8 cellular contexts compared by ENCODE assay signal in the genomic region with DNA sequence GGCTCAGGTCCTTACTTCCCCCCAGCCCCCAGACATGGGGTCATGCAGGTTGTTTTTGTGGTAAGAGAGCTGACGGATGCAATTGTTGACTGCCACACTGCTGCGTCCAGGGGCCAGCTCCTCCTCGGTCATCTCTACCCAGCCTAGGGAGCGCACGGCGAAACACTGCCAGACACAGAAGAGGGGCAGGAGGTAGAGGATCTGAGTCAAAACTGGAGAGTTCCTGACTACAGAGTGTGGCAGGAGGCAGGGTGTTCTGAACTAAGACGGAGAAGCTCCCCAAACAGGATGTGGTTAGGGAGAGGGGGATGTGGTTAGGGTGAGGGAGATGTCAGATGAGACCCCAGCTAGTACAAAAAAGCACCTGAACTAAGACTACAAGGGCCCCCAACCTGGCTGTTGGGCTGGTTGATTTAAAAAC. TPM values are rescaled to one million over a fixed set of nuclear protein-coding genes. Genes with fewer than 3 reads are reported as not detected.
DNase-seq lines count a peak whose midpoint lies in the region; TF ChIP-seq lines count a peak whose summit lies in the region.

No MANE protein-coding gene starts in this region.

- no peak for TF ChIP-seq EP300 in SK-N-SH (IDR thresholded peaks at IDR 0.05; ENCODE audit: borderline replicate concordance in 1 of 2, low read depth in 1 of 2, low read length in 1 of 2)

- H3K27ac Mint-ChIP-seq in endodermal cell, result no peak overlapping the region

- H3K79me2 ChIP-seq in SK-N-SH (ENCODE audit: insufficient read depth), result no peaks in the 10 kb centered on the region

- no peaks in the 10 kb centered on the region for H3K9me3 Mint-ChIP-seq in endodermal cell

- H3K9ac ChIP-seq in SK-N-SH, result no peak overlapping the region
- H3K9ac ChIP-seq in endodermal cell (ENCODE audit: extremely low read depth, low read length, poor library complexity, severe bottlenecking), result no peak overlapping the region

- H3K27me3 ChIP-seq in H7 (ENCODE audit: control insufficient read depth, insufficient read depth, low read length) (no peaks in the 10 kb centered on the region), SK-N-SH (ENCODE audit: insufficient read depth) (no peaks in the 10 kb centered on the region), endodermal cell (ENCODE audit: control insufficient read depth, insufficient read depth, low read length, poor library complexity, severe bottlenecking) (no peaks in the 10 kb centered on the region)

- no peak for TF ChIP-seq RAD21 in SK-N-SH (IDR thresholded peaks at IDR 0.05; ENCODE audit: low read length)

- no peak for TF ChIP-seq CTCF in GM12864 (IDR thresholded peaks at IDR 0.05; ENCODE audit: low read depth, low read length, missing control alignments)
- TF ChIP-seq CTCF in SK-N-SH (IDR thresholded peaks at IDR 0.05), result no peak
- TF ChIP-seq CTCF in endodermal cell (conservative IDR thresholded peaks at IDR 0.05), result no peak

- WGBS in SK-N-SH (ENCODE audit: low lambda C conversion rate), result 92% methylated on average over 7 of the region's 7 CpGs
- WGBS in endodermal cell (ENCODE audit: insufficient coverage in 1 of 2, insufficient read length in 1 of 2), 2 experiments, result 93 to 100% methylated on average over 5 to 7 of the region's 7 CpGs

- H3K9me3 ChIP-seq in SK-N-SH (no peaks in the 10 kb centered on the region), endodermal cell (ENCODE audit: control insufficient read depth, low read length) (no peaks in the 10 kb centered on the region)

- H3K9me2 ChIP-seq in SK-N-SH, result no peaks in the 10 kb centered on the region

- peaks cover 7 to 13% of the 10 kb centered on the region in 2 experiments; a peak in 2 of 4 replicates for H3K4me1 ChIP-seq in SK-N-SH (ENCODE audit: control insufficient read depth in 1 of 2, insufficient read depth in 2 of 2, low read depth in 1 of 2, low read length in 1 of 2)
- H3K4me1 ChIP-seq in endodermal cell (ENCODE audit: control insufficient read depth, insufficient read depth, low read length), result no peaks in the 10 kb centered on the region

- POLR2A ChIA-PET in SK-N-SH (lab: Yijun Ruan, JAX), result interaction anchor here (0.8 kb wide), 1 partner anchor 17 kb away, joined by 6 read pairs; a partner anchor contains a TSS

- H3K27me3 Mint-ChIP-seq in endodermal cell (ENCODE audit: insufficient read depth), result no peaks in the 10 kb centered on the region

- H3K4me3 ChIP-seq in GM12864 (ENCODE audit: low read depth, low read length), result no peak overlapping the region
- H3K4me3 ChIP-seq in H7 (ENCODE audit: insufficient read depth, low read depth, low read length), result no peak overlapping the region
- H3K4me3 ChIP-seq in SK-N-SH (ENCODE audit: low read depth in 2 of 2, low read length in 1 of 2), result no peak overlapping the region
- no peak overlapping the region for H3K4me3 ChIP-seq in endodermal cell (ENCODE audit: low read length)

- peaks cover 2% of the 10 kb centered on the region for H3F3A ChIP-seq in SK-N-SH (replicated peaks; ENCODE audit: insufficient read depth)

- H3K27ac ChIP-seq in SK-N-SH (ENCODE audit: low read depth in 2 of 2, low read length in 1 of 2) (no peak overlapping the region), endodermal cell (ENCODE audit: low read depth, low read length) (no peak overlapping the region)

- H3K36me3 Mint-ChIP-seq in endodermal cell (ENCODE audit: low read depth), result peaks cover 15% of the 10 kb centered on the region

- DNase-seq in GM12864 (ENCODE audit: low read depth) (peak; percentile 69), H7 (peak; percentile 8), MV-4-11 (lab: John Stamatoyannopoulos, UW) (peak; percentile 83), cerebellum (ENCODE audit: low spot score) (no peak), SK-N-SH (no peak), endodermal cell (no peak)
- peak; percentile 41 to 47 for DNase-seq in activated T-helper 1 cell treated with anti-CD3 and anti-CD28 coated beads, Interleukin-2, amount 50 U/mL, for 16 hours (ENCODE audit: low read depth in 1 of 2, low spot score in 1 of 2)
- peak; percentile 33 to 52 (median 51) for DNase-seq in stimulated activated CD4-positive, alpha-beta T cell treated with anti-CD3 and anti-CD28 coated beads, TNF-alpha, amount 100 ng/mL, for 24 hours (ENCODE audit: low read depth in 3 of 3)

- no peaks in the 10 kb centered on the region for H3K4me1 Mint-ChIP-seq in endodermal cell

- H4K20me1 ChIP-seq in SK-N-SH (ENCODE audit: insufficient read depth), result no peaks in the 10 kb centered on the region

- no peak overlapping the region for H2AFZ ChIP-seq in SK-N-SH (ENCODE audit: low read depth)

- H3K4me2 ChIP-seq in SK-N-SH, result no peak overlapping the region

- CTCF ChIA-PET in SK-N-SH (lab: Yijun Ruan, JAX), result interaction anchor here (1.5 to 3.1 kb wide), 3 partner anchors 23 to 41 kb away, joined by 3 to 12 read pairs (median 6); no protein-coding TSS in a partner anchor

- H3K36me3 ChIP-seq in H7 (replicated peaks; ENCODE audit: control insufficient read depth, insufficient read depth, low read length), result peaks cover 1% of the 10 kb centered on the region; the same call in 1 of the 2 replicates
- H3K36me3 ChIP-seq in SK-N-SH (replicated peaks in 1 of 2; ENCODE audit: control insufficient read depth in 1 of 2, insufficient read depth in 2 of 2, low read length in 1 of 2), result peaks cover 0 to 13% of the 10 kb centered on the region in 2 experiments
- H3K36me3 ChIP-seq in endodermal cell (ENCODE audit: control insufficient read depth, insufficient read depth, low read length), result peaks cover 9% of the 10 kb centered on the region

- no peak overlapping the region for H3K4me3 Mint-ChIP-seq in endodermal cell

TF ChIP-seq in SK-N-SH, 30 proteins besides CTCF, POLR2A, EP300 and RAD21 (continues in another document):
- no peak for TF ChIP-seq EZH2phosphoT487 (IDR thresholded peaks at IDR 0.05; ENCODE audit: borderline replicate concordance, low read depth)
- TF ChIP-seq, protein P1, sequence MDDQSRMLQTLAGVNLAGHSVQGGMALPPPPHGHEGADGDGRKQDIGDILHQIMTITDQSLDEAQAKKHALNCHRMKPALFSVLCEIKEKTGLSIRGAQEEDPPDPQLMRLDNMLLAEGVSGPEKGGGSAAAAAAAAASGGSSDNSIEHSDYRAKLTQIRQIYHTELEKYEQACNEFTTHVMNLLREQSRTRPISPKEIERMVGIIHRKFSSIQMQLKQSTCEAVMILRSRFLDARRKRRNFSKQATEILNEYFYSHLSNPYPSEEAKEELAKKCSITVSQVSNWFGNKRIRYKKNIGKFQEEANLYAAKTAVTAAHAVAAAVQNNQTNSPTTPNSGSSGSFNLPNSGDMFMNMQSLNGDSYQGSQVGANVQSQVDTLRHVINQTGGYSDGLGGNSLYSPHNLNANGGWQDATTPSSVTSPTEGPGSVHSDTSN (IDR thresholded peaks at IDR 0.05), result no peak
- TF ChIP-seq JUND (IDR thresholded peaks at IDR 0.05), result no peak
- no peak for TF ChIP-seq POLR2AphosphoS5 (IDR thresholded peaks at IDR 0.05; ENCODE audit: low read depth, low read length)
- TF ChIP-seq RFX5 (IDR thresholded peaks at IDR 0.05; ENCODE audit: low read length), result no peak
- no peak for TF ChIP-seq NFIC (IDR thresholded peaks at IDR 0.05; ENCODE audit: borderline replicate concordance)
- no peak for TF ChIP-seq FOXJ3 (CRISPR knock-in tag; IDR thresholded peaks at IDR 0.05)
- no peak for TF ChIP-seq RCOR1 (IDR thresholded peaks at IDR 0.05; ENCODE audit: low read length)
- no peak for TF ChIP-seq TEAD4 (IDR thresholded peaks at IDR 0.05; ENCODE audit: borderline replicate concordance, insufficient read depth)
- TF ChIP-seq MXI1 (IDR thresholded peaks at IDR 0.05; ENCODE audit: low read depth, low read length), result no peak
- TF ChIP-seq, protein P2, sequence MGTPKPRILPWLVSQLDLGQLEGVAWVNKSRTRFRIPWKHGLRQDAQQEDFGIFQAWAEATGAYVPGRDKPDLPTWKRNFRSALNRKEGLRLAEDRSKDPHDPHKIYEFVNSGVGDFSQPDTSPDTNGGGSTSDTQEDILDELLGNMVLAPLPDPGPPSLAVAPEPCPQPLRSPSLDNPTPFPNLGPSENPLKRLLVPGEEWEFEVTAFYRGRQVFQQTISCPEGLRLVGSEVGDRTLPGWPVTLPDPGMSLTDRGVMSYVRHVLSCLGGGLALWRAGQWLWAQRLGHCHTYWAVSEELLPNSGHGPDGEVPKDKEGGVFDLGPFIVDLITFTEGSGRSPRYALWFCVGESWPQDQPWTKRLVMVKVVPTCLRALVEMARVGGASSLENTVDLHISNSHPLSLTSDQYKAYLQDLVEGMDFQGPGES (IDR thresholded peaks at IDR 0.05; ENCODE audit: low read depth, low read length), result no peak

RNA-seq across cellular contexts. Expression of a gene that starts 12.3 kb away (rescaled TPM):
- 6.2 and 13.3 TPM in 2 replicates for total RNA-seq in H7 (2014; rRNA removed; shearing (Covaris generic))
- total RNA-seq in cerebellum, result 11.5 TPM
- 59.6 and 69.2 TPM in 2 replicates for polyA plus RNA-seq in SK-N-SH (2012; rRNA removed)
- 43.5 and 52.1 TPM in 2 replicates for polyA plus RNA-seq in SK-N-SH (2012; cell fraction: cytosol; rRNA removed)
- 60.6 and 70.4 TPM in 2 replicates for polyA plus RNA-seq in SK-N-SH (2012; cell fraction: nucleus; rRNA removed)
- 10 to 100 TPM in 1 of 2 donors, 1 to 10 TPM in 1; 9.4 to 28.7 TPM for total RNA-seq in endodermal cell
- 18.4 TPM for polyA plus RNA-seq in endodermal cell (2013, experiment 1 of 2)
- polyA plus RNA-seq in endodermal cell (2013, experiment 2 of 2), result 18.3 TPM

RNA-seq across cellular contexts. Expression of a gene that starts 16.3 kb away (rescaled TPM):
- total RNA-seq in H7 (2014; rRNA removed; shearing (Covaris generic)), result 42.5 and 57.2 TPM in 2 replicates
- total RNA-seq in cerebellum (139 TPM), endodermal cell (10 to 100 TPM; 51.5 to 51.6 TPM)
- polyA plus RNA-seq in SK-N-SH (2012; rRNA removed), result 32.9 and 35.9 TPM in 2 replicates
- polyA plus RNA-seq in SK-N-SH (2012; cell fraction: cytosol; rRNA removed), result 15.9 and 26.3 TPM in 2 replicates
- 49.9 and 56.0 TPM in 2 replicates for polyA plus RNA-seq in SK-N-SH (2012; cell fraction: nucleus; rRNA removed)
- polyA plus RNA-seq in endodermal cell (2013, experiment 1 of 2), result 58.5 TPM
- 58.3 TPM for polyA plus RNA-seq in endodermal cell (2013, experiment 2 of 2)

RNA-seq across cellular contexts. Expression of a gene that starts 38.2 kb away (rescaled TPM):
- 3.2 TPM in 1 of 2 replicates, not detected in the other for total RNA-seq in H7 (2014; rRNA removed; shearing (Covaris generic))
- 4.4 TPM for total RNA-seq in cerebellum
- 1.8 and 2.3 TPM in 2 replicates for polyA plus RNA-seq in SK-N-SH (2012; rRNA removed)
- polyA plus RNA-seq in SK-N-SH (2012; cell fraction: cytosol; rRNA removed), result 0.24 and 0.34 TPM in 2 replicates
- polyA plus RNA-seq in SK-N-SH (2012; cell fraction: nucleus; rRNA removed), result 21.2 and 22.4 TPM in 2 replicates
- total RNA-seq in endodermal cell, result 1 to 10 TPM; 3.9 to 6.0 TPM
- polyA plus RNA-seq in endodermal cell (2013, experiment 1 of 2), result 2.6 TPM
- 2.3 TPM for polyA plus RNA-seq in endodermal cell (2013, experiment 2 of 2)

Comparison
In these comparisons a context has a peak if more than half of its experiments do, and no peak if none do; other contexts are left out.
1. DNase-seq: peak in GM12864 (single experiment), H7 (single experiment), MV-4-11 (single experiment), activated T-helper 1 cell treated with anti-CD3 and anti-CD28 coated beads, Interleukin-2, amount 50 U/mL, for 16 hours (2 of 2) and stimulated activated CD4-positive, alpha-beta T cell treated with anti-CD3 and anti-CD28 coated beads, TNF-alpha, amount 100 ng/mL, for 24 hours (3 of 3); none in cerebellum (single experiment), SK-N-SH (single experiment) and endodermal cell (single experiment).